8 cellular contexts compared by ENCODE assay signal in the genomic region with DNA sequence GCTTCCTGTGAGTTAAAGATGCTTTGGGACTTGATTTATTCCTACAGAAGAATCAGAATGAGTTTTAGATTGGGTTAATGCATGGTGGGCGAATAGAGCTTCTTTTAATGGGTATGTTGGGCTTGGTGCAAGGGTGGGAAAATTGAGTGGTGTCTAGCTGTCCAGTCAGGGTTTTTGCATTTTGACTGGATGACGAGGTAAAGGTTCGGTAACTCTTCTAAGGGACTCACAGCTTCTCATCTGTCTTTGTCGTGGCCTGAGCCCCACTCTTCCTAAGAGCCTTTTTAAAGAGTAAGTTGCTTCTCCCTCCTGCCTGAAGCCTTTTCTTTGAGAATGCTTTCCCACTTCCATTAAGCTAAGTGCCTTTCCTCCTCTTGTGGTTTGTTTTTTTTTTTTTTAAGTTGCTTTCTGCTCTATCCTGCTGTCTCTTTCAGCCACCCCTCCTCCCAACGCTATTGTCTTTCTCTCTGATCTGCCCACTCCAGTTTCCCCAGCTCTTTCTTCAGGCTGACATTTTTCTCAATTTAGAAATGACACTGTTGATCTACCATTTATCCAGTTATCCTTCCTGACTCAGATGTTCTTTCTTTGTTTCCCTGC. TPM values are rescaled to one million over a fixed set of nuclear protein-coding genes. Genes with fewer than 3 reads are reported as not detected.
DNase-seq lines count a peak whose midpoint lies in the region; ATAC-seq and TF ChIP-seq lines count a peak whose summit lies in the region.

No MANE protein-coding gene starts in this region.

- no peak for TF ChIP-seq CTCF in stomach (IDR thresholded peaks at IDR 0.05)

- no peaks in the 10 kb centered on the region for H3K27me3 ChIP-seq in stomach

- H3K27ac Mint-ChIP-seq in activated CD4-positive, alpha-beta memory T cell treated with anti-CD3 and anti-CD28 coated beads, Interleukin-2, amount 10 ng/mL, durations not matched to agents 7 days and 5 days: peak overlapping the region; percentile 80

- ATAC-seq in GM21619 (IDR thresholded peaks at IDR 0.05; ENCODE audit: unreplicated experiment) (no peak), HG03460 (IDR thresholded peaks at IDR 0.05; ENCODE audit: unreplicated experiment) (no peak)

- peak; percentile 67 for DNase-seq in NCI-H2107 treated with DMSO at 0.1 percent for 48 hours (lab: John Stamatoyannopoulos, UW; ENCODE audit: unreplicated experiment)
- DNase-seq in NCI-H2107 (lab: John Stamatoyannopoulos, UW): no peak
- DNase-seq in activated CD4-positive, alpha-beta memory T cell treated with anti-CD3 and anti-CD28 coated beads, Interleukin-2, amount 10 ng/mL, durations not matched to agents 7 days and 5 days: no peak
- no peak for DNase-seq in stomach
- no peak for DNase-seq in amniotic stem cell (lab: John Stamatoyannopoulos, UW)

- peak overlapping the region in 3 of 5 donors; percentile 87 to 90 (median 88) for H3K27ac ChIP-seq in stomach

- peaks cover 13 to 60% (median 36%) of the 10 kb centered on the region in 4 donors for H3K4me1 ChIP-seq in stomach

- H3K9me3 ChIP-seq in iPS-18c (ENCODE audit: control insufficient read depth, insufficient read depth, low read length) (peaks cover 2% of the 10 kb centered on the region), stomach (no peaks in the 10 kb centered on the region)

- CTCF ChIA-PET in activated CD4-positive, alpha-beta memory T cell treated with anti-CD3 and anti-CD28 coated beads, Interleukin-2, amount 10 ng/mL, durations not matched to agents 7 days and 5 days (lab: Charles Lee): interaction anchor here (0.6 to 10.5 kb wide), 9 partner anchors 13 to 224 kb away, joined by 3 to 172 read pairs (median 3); a partner anchor contains a TSS

- WGBS in stomach, 5 donors: 15 to 26% (median 18%) methylated on average over 5 of the region's 5 CpGs

- TF ChIP-seq POLR2A in stomach (IDR thresholded peaks at IDR 0.05): no peak

- H3K4me3 Mint-ChIP-seq in activated CD4-positive, alpha-beta memory T cell treated with anti-CD3 and anti-CD28 coated beads, Interleukin-2, amount 10 ng/mL, durations not matched to agents 7 days and 5 days: peak overlapping the region; percentile 89

- intact Hi-C loops in stomach (cut with DNase I; ENCODE audit: low total_unique reads): no loop called here

- peaks cover 23% of the 10 kb centered on the region for H3K36me3 Mint-ChIP-seq in activated CD4-positive, alpha-beta memory T cell treated with anti-CD3 and anti-CD28 coated beads, Interleukin-2, amount 10 ng/mL, durations not matched to agents 7 days and 5 days (ENCODE audit: low read depth)

- H3K4me3 ChIP-seq in iPS-18c (ENCODE audit: insufficient read depth, low read depth, low read length) (peak overlapping the region; percentile 98), stomach (peak overlapping the region; percentile 65 to 98 (median 82))

- H3K9me3 Mint-ChIP-seq in activated CD4-positive, alpha-beta memory T cell treated with anti-CD3 and anti-CD28 coated beads, Interleukin-2, amount 10 ng/mL, durations not matched to agents 7 days and 5 days: no peaks in the 10 kb centered on the region

- no peaks in the 10 kb centered on the region for H3K27me3 Mint-ChIP-seq in activated CD4-positive, alpha-beta memory T cell treated with anti-CD3 and anti-CD28 coated beads, Interleukin-2, amount 10 ng/mL, durations not matched to agents 7 days and 5 days

- POLR2A ChIA-PET in activated CD4-positive, alpha-beta memory T cell treated with anti-CD3 and anti-CD28 coated beads, Interleukin-2, amount 10 ng/mL, durations not matched to agents 7 days and 5 days (lab: Charles Lee): interaction anchor here (0.8 to 4.7 kb wide), 14 partner anchors 9 to 251 kb away, joined by 3 to 35 read pairs (median 5); a partner anchor contains a TSS

- H3K36me3 ChIP-seq in stomach: peaks cover 0 to 19% (median 15%) of the 10 kb centered on the region in 4 donors

- TF ChIP-seq EP300 in stomach (IDR thresholded peaks at IDR 0.05): no peak

- H3K4me1 Mint-ChIP-seq in activated CD4-positive, alpha-beta memory T cell treated with anti-CD3 and anti-CD28 coated beads, Interleukin-2, amount 10 ng/mL, durations not matched to agents 7 days and 5 days: peaks cover 33% of the 10 kb centered on the region

RNA-seq across cellular contexts. Expression of a gene that starts 1.1 kb away (rescaled TPM):
- 10 to 100 TPM; 80.7 to 82.0 TPM for total RNA-seq in activated CD4-positive, alpha-beta memory T cell treated with anti-CD3 and anti-CD28 coated beads, Interleukin-2, amount 10 ng/mL, durations not matched to agents 7 days and 5 days
- total RNA-seq in stomach: 10 to 100 TPM; 14.7 to 92.8 (median 35.1) TPM
- 10 to 100 TPM; 14.9 to 22.6 (median 19.6) TPM for polyA plus RNA-seq in stomach

RNA-seq across cellular contexts. Expression of a gene that starts 19.8 kb away (rescaled TPM):
- total RNA-seq in activated CD4-positive, alpha-beta memory T cell treated with anti-CD3 and anti-CD28 coated beads, Interleukin-2, amount 10 ng/mL, durations not matched to agents 7 days and 5 days: under 1 TPM; 0.58 to 0.88 TPM
- 1 to 10 TPM in 1 of 5 donors, not detected in 4; 4.5 TPM for total RNA-seq in stomach
- under 1 TPM in 2 of 3 donors, not detected in 1; 0.25 to 0.44 TPM for polyA plus RNA-seq in stomach

RNA-seq across cellular contexts. Expression of a gene that starts 20.1 kb away (rescaled TPM):
- total RNA-seq in activated CD4-positive, alpha-beta memory T cell treated with anti-CD3 and anti-CD28 coated beads, Interleukin-2, amount 10 ng/mL, durations not matched to agents 7 days and 5 days: under 1 TPM; 0.38 to 0.70 TPM
- total RNA-seq in stomach: 10 to 100 TPM in 2 of 5 donors, 1 to 10 TPM in 1, under 1 TPM in 1, not detected in 1; 0.89 to 18.3 (median 8.3) TPM
- 10 to 100 TPM; 13.8 to 22.0 (median 18.4) TPM for polyA plus RNA-seq in stomach

RNA-seq across cellular contexts. Expression of a gene that starts 47.6 kb away (rescaled TPM):
- total RNA-seq in activated CD4-positive, alpha-beta memory T cell treated with anti-CD3 and anti-CD28 coated beads, Interleukin-2, amount 10 ng/mL, durations not matched to agents 7 days and 5 days: 10 to 100 TPM; 19.4 to 19.8 TPM
- 100 to 1,000 TPM in 1 of 5 donors, 1 to 10 TPM in 4; 1.2 to 101 (median 2.4) TPM for total RNA-seq in stomach
- 1 to 10 TPM; 1.9 to 3.8 (median 3.1) TPM for polyA plus RNA-seq in stomach

RNA-seq across cellular contexts. Expression of a gene that starts 51.6 kb away (rescaled TPM):
- 10 to 100 TPM; 53.9 to 61.3 TPM for total RNA-seq in activated CD4-positive, alpha-beta memory T cell treated with anti-CD3 and anti-CD28 coated beads, Interleukin-2, amount 10 ng/mL, durations not matched to agents 7 days and 5 days
- 100 to 1,000 TPM in 3 of 5 donors, 10 to 100 TPM in 1, 1 to 10 TPM in 1; 9.3 to 340 (median 114) TPM for total RNA-seq in stomach
- 10 to 100 TPM; 11.8 to 16.3 (median 13.6) TPM for polyA plus RNA-seq in stomach
